ENCODE assay signal across 29 cellular contexts in the genomic region with DNA sequence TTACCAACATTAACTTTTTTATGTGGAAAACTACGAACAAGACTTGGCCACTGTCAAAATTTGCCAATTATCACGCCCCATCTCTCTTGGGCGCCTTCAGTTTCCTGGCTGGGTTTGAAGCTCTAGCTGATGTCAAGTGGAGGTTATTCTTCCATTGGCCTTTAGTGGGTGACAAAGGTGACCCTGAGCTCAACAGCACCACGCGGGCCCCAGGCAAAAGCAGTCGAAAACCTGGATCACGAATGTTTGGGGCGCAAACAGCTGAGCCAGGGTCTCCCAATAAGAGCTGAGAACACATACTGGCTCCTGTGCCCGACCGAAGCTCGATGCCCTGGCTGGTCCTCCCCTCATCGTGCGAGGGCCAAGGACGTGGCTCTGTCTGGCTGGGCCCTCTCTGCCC. TPM values are rescaled to one million over a fixed set of nuclear protein-coding genes. Genes with fewer than 3 reads are reported as not detected.
A peak's percentile ranks its signal among the peaks of the same experiment; 100 is the strongest.
DNase-seq lines count a peak whose midpoint lies in the region; ATAC-seq, FAIRE-seq and TF ChIP-seq lines count a peak whose summit lies in the region.
"Had no signal": no experiment of that assay in that cellular context is flagged by ENCODE, and none has a peak within 500 bp of the region (broad histone marks: within the 10 kb centered on the region; RNA-seq: fewer than 3 reads in every experiment).

No MANE protein-coding gene starts in this region.

- CTCF ChIA-PET in CD4-positive, alpha-beta memory T cell (lab: Charles Lee; ENCODE audit: partially characterized antibody) = interaction anchor here (1.3 to 2.3 kb wide), 2 partner anchors 30 to 78 kb away, joined by 3 to 12 read pairs; no protein-coding TSS in a partner anchor
- CTCF ChIA-PET in K562 (lab: Yijun Ruan, JAX; ENCODE audit: low intra/inter-chr PET ratio) = no interaction called here

- peak overlapping the region in 1 of 2 experiments; percentile 68; a peak in 1 of 4 replicates for H3K9ac ChIP-seq in K562 (ENCODE audit: insufficient read depth in 1 of 2, low read depth in 2 of 2, low read length in 2 of 2)
- H3K9ac ChIP-seq: neural progenitor cell had no signal

- H3K4me3 Mint-ChIP-seq in CD4-positive, alpha-beta memory T cell = peak overlapping the region in 1 of 8 donors; percentile 52
- no peak overlapping the region for H3K4me3 Mint-ChIP-seq in type B pancreatic cell
- H3K4me3 Mint-ChIP-seq: neural progenitor cell; T-helper 1 cell treated with Interleukin-12 subunit alpha and Interleukin-12 subunit beta and Interleukin-4 antibody, amounts not matched to agents 30 μg/mL and 1 μg/mL, for 36 hours had no signal

- H3K4me1 Mint-ChIP-seq in CD4-positive, alpha-beta memory T cell = peaks cover 14 to 68% (median 27%) of the 10 kb centered on the region in 4 donors
- H3K4me1 Mint-ChIP-seq in type B pancreatic cell (ENCODE audit: unreplicated experiment) = peaks cover 3% of the 10 kb centered on the region

- POLR2A ChIA-PET in CD4-positive, alpha-beta memory T cell (lab: Charles Lee; ENCODE audit: partially characterized antibody) = interaction anchor here (1.1 to 1.4 kb wide), 2 partner anchors 60 to 122 kb away, joined by 3 to 5 read pairs; no protein-coding TSS in a partner anchor
- POLR2A ChIA-PET in K562 (lab: Yijun Ruan, JAX) = interaction anchor here (0.6 to 2.0 kb wide), 3 partner anchors 14 to 97 kb away, joined by 3 to 6 read pairs (median 5); no protein-coding TSS in a partner anchor

- in situ Hi-C loops in K562 (cut with MboI) = no loop called here

- H3K27me3 ChIP-seq in CD4-positive, alpha-beta memory T cell (ENCODE audit: insufficient read depth, low read length) = peaks cover 30% of the 10 kb centered on the region
- H3K27me3 ChIP-seq in K562 (ENCODE audit: control insufficient read depth in 2 of 2, insufficient read depth in 2 of 2, low read length in 2 of 2) (peaks cover 53 to 90% of the 10 kb centered on the region in 2 experiments), stomach (peaks cover 14 to 100% (median 78%) of the 10 kb centered on the region in 3 donors), heart left ventricle (peaks cover 24 to 98% (median 56%) of the 10 kb centered on the region in 9 donors)

- no peaks in the 10 kb centered on the region for H3K36me3 ChIP-seq in CD4-positive, alpha-beta memory T cell (ENCODE audit: insufficient read depth, low read length)
- no peaks in the 10 kb centered on the region for H3K36me3 ChIP-seq in KOPT-K1 (ENCODE audit: insufficient read depth, low read length)
- no peaks in the 10 kb centered on the region for H3K36me3 ChIP-seq in K562 (ENCODE audit: control insufficient read depth, insufficient read depth, low read length)
- H3K36me3 ChIP-seq in stomach = no peaks in the 10 kb centered on the region
- no peaks in the 10 kb centered on the region for H3K36me3 ChIP-seq in heart left ventricle
- H3K36me3 ChIP-seq: neural progenitor cell, sigmoid colon had no signal

- TF ChIP-seq POLR2A in K562 (conservative IDR thresholded peaks at IDR 0.05) = no peak
- no peak for TF ChIP-seq POLR2A in stomach (IDR thresholded peaks at IDR 0.05)
- no peak for TF ChIP-seq POLR2A in heart left ventricle (IDR thresholded peaks at IDR 0.05)

- WGBS in K562 (ENCODE audit: insufficient coverage, low coverage, missing lambda C conversion rate) = 11% methylated on average over 14 of the region's 14 CpGs
- 76 to 81% (median 80%) methylated on average over 13 to 14 of the region's 14 CpGs for WGBS in stomach, 5 donors
- WGBS in heart left ventricle, 4 donors = 81 to 84% (median 81%) methylated on average over 10 to 14 of the region's 14 CpGs

- intact Hi-C loops in CD4-positive, alpha-beta memory T cell (cut with micrococcal nuclease) = no loop called here
- intact Hi-C loops in K562 (cut with micrococcal nuclease) = no loop called here
- intact Hi-C loops in stomach (cut with DNase I; ENCODE audit: low total_unique reads) = no loop called here
- intact Hi-C loops in heart left ventricle (cut with DNase I) = no loop called here

- FAIRE-seq in K562 (lab: Jason Lieb, UNC) = peak; percentile 62
- FAIRE-seq: D721Med had no signal

- ATAC-seq in K562 = peak; percentile 58
- no peak for ATAC-seq in heart left ventricle
- ATAC-seq: body of pancreas; mucosa of descending colon; stimulated activated naive CD8-positive, alpha-beta T cell treated with anti-CD3 and anti-CD28 coated beads, Interleukin-15, Interleukin-2, amounts not matched to agents 100 U/mL and 50 U/mL, for 24 hours had no signal

- no TSS peak for BruUV-seq in K562 (replicated peaks; lab: Mats Ljungman, UMichigan)

- peak overlapping the region in 4 of 7 donors; percentile 32 to 73 (median 39) for H3K27ac Mint-ChIP-seq in CD4-positive, alpha-beta memory T cell
- H3K27ac Mint-ChIP-seq in type B pancreatic cell = no peak overlapping the region
- H3K27ac Mint-ChIP-seq: neural progenitor cell; T-helper 1 cell treated with Interleukin-12 subunit alpha and Interleukin-12 subunit beta and Interleukin-4 antibody, amounts not matched to agents 30 μg/mL and 1 μg/mL, for 36 hours had no signal

- H3K4me1 ChIP-seq in CD4-positive, alpha-beta memory T cell (ENCODE audit: insufficient read depth, low read length) = peaks cover 46% of the 10 kb centered on the region
- peaks cover 0 to 35% of the 10 kb centered on the region in 2 experiments; a peak in 2 of 5 replicates for H3K4me1 ChIP-seq in K562 (replicated peaks in 1 of 2; ENCODE audit: control insufficient read depth in 2 of 2, insufficient read depth in 2 of 2, low read length in 2 of 2)
- H3K4me1 ChIP-seq in stomach = peaks cover 0 to 8% (median under 1%) of the 10 kb centered on the region in 4 donors
- no peaks in the 10 kb centered on the region for H3K4me1 ChIP-seq in heart left ventricle
- H3K4me1 ChIP-seq: body of pancreas had no signal

- no peaks in the 10 kb centered on the region for H3K79me2 ChIP-seq in K562 (ENCODE audit: control insufficient read depth, insufficient read depth, low read length)

- H3K4me2 ChIP-seq in K562 (ENCODE audit: insufficient read depth, low read length) = no peak overlapping the region
- H3K4me2 ChIP-seq: neural progenitor cell had no signal

- peaks cover 11% of the 10 kb centered on the region; the same call in 1 of the 2 replicates for H4K20me1 ChIP-seq in K562 (replicated peaks; ENCODE audit: control insufficient read depth, insufficient read depth, low read length)

- no peaks in the 10 kb centered on the region for H3K36me3 Mint-ChIP-seq in CD4-positive, alpha-beta memory T cell
- H3K36me3 Mint-ChIP-seq in type B pancreatic cell = no peaks in the 10 kb centered on the region
- H3K36me3 Mint-ChIP-seq: neural progenitor cell had no signal

- TF ChIP-seq EP300 in K562 (IDR thresholded peaks at IDR 0.05; ENCODE audit: low read length) (no peak), stomach (IDR thresholded peaks at IDR 0.05) (no peak)

- TF ChIP-seq RAD21 in K562 (CRISPR knock-in tag; conservative IDR thresholded peaks at IDR 0.05 in 1 of 2, IDR thresholded peaks at IDR 0.05 in 1 of 2) = no peak

- H3K9me3 ChIP-seq in CD4-positive, alpha-beta memory T cell (ENCODE audit: control insufficient read depth in 1 of 2, low read length in 2 of 2) = no peaks in the 10 kb centered on the region
- H3K9me3 ChIP-seq in KOPT-K1 (ENCODE audit: insufficient read depth, low read length, poor library complexity, severe bottlenecking) (no peaks in the 10 kb centered on the region), K562 (replicated peaks; ENCODE audit: control insufficient read depth, insufficient read depth, low read depth, low read length) (no peaks in the 10 kb centered on the region), stomach (no peaks in the 10 kb centered on the region), heart left ventricle (no peaks in the 10 kb centered on the region)
- H3K9me3 ChIP-seq: body of pancreas, mucosa of descending colon, sigmoid colon had no signal

- H3K27ac ChIP-seq in CD4-positive, alpha-beta memory T cell (ENCODE audit: low read depth, low read length) = no peak overlapping the region
- H3K27ac ChIP-seq in KOPT-K1 (ENCODE audit: low read depth, low read length, poor library complexity, severe bottlenecking) = peak overlapping the region; percentile 71
- H3K27ac ChIP-seq in K562 (ENCODE audit: extremely low read depth, low read depth, low read length) = no peak overlapping the region
- H3K27ac ChIP-seq in stomach = no peak overlapping the region
- no peak overlapping the region for H3K27ac ChIP-seq in heart left ventricle
- H3K27ac ChIP-seq: body of pancreas, neural progenitor cell, sigmoid colon had no signal

- H2AFZ ChIP-seq in K562 (ENCODE audit: low read depth, low read length) = no peak overlapping the region
- H2AFZ ChIP-seq: neural progenitor cell had no signal

- DNase-seq in CD4-positive, alpha-beta memory T cell = no peak
- DNase-seq in K562 (ENCODE audit: extremely low read depth in 1 of 4, low spot score in 3 of 4) (no peak), stomach (no peak), heart left ventricle (no peak), type B pancreatic cell (ENCODE audit: extremely low spot score, unreplicated experiment) (no peak)
- DNase-seq: ACHN; activated CD4-positive, alpha-beta T cell treated with anti-CD3 and anti-CD28 coated beads for 4 hours; activated naive CD4-positive, alpha-beta T cell; activated T-cell treated with anti-CD3 and anti-CD28 coated beads, Interleukin-2, amount 50 U/mL, for 48 hours; body of pancreas; EL; kidney glomerular epithelial cell; mucosa of descending colon; NCI-H187; NCI-H526 treated with DMSO at 0.1 percent for 48 hours; RPMI8226; sigmoid colon; stimulated activated naive CD8-positive, alpha-beta T cell treated with anti-CD3 and anti-CD28 coated beads, Interleukin-15, Interleukin-2, amounts not matched to agents 100 U/mL and 50 U/mL, for 24 hours had no signal

- peaks cover 39 to 40% of the 10 kb centered on the region in 2 donors for H3K27me3 Mint-ChIP-seq in CD4-positive, alpha-beta memory T cell
- peaks cover 81% of the 10 kb centered on the region for H3K27me3 Mint-ChIP-seq in type B pancreatic cell

- H3K9me3 Mint-ChIP-seq in CD4-positive, alpha-beta memory T cell = no peaks in the 10 kb centered on the region
- no peaks in the 10 kb centered on the region for H3K9me3 Mint-ChIP-seq in type B pancreatic cell
- H3K9me3 Mint-ChIP-seq: neural progenitor cell; T-helper 1 cell treated with Interleukin-12 subunit alpha and Interleukin-12 subunit beta and Interleukin-4 antibody, amounts not matched to agents 30 μg/mL and 1 μg/mL, for 36 hours had no signal

- TF ChIP-seq CTCF in K562 (IDR thresholded peaks at IDR 0.05 in 2 of 3, conservative IDR thresholded peaks at IDR 0.05 in 1 of 3; ENCODE audit: insufficient read depth in 2 of 3, low read depth in 1 of 3, low read length in 3 of 3) (peak in 1 of 3 experiments; percentile 38; a peak in 2 of 6 replicates), stomach (IDR thresholded peaks at IDR 0.05) (no peak), heart left ventricle (IDR thresholded peaks at IDR 0.05) (no peak), type B pancreatic cell (conservative IDR thresholded peaks at IDR 0.05) (no peak)

- no peaks in the 10 kb centered on the region for H3K9me1 ChIP-seq in K562 (ENCODE audit: control insufficient read depth, insufficient read depth, low read length)

- no peak overlapping the region for H3K4me3 ChIP-seq in CD4-positive, alpha-beta memory T cell (ENCODE audit: low read length in 2 of 2)
- H3K4me3 ChIP-seq in K562 (no peak overlapping the region), stomach (no peak overlapping the region), heart left ventricle (no peak overlapping the region)
- H3K4me3 ChIP-seq: body of pancreas, lung, mucosa of descending colon, neural progenitor cell, sigmoid colon had no signal

RNA-seq across cellular contexts. Expression of a gene that starts 26.8 kb away (rescaled TPM):
- 1 to 10 TPM; 2.1 to 2.4 TPM for total RNA-seq in CD4-positive, alpha-beta memory T cell
- polyA plus RNA-seq in CD4-positive, alpha-beta memory T cell = under 1 TPM in 1 of 2 donors, not detected in 1; 0.13 TPM
- total RNA-seq in K562 (2011; cell fraction: chromatin; rRNA removed; ENCODE audit: low replicate concordance) = not detected in 2 replicates
- 0.13 TPM in 1 of 2 replicates, not detected in the other for total RNA-seq in K562 (2011; cell fraction: nucleolus; rRNA removed)
- total RNA-seq in K562 (2011; cell fraction: nucleoplasm; rRNA removed) = 0.15 TPM in 1 of 2 replicates, not detected in the other
- total RNA-seq in K562 (2014; rRNA removed) (not detected in 2 replicates), K562 (2014; rRNA removed; fragmentation: Illumina TruSeq; extraction: Trizol) (not detected in 2 replicates), K562 (2015; rRNA removed; fragmentation: Illumina TruSeq; extraction: Trizol) (not detected in 2 replicates), K562 (2021) (0.27 and 0.31 TPM in 2 replicates), stomach (10 to 100 TPM in 4 of 5 donors, 1 to 10 TPM in 1; 9.0 to 76.4 (median 18.7) TPM), heart left ventricle (1 to 10 TPM in 3 of 9 donors, under 1 TPM in 6; 0.16 to 6.6 (median 0.67) TPM), type B pancreatic cell (ENCODE audit: low replicate concordance) (3.9 and 5.6 TPM in 2 replicates)
- polyA plus RNA-seq in K562 (2011; rRNA removed) (not detected in 2 replicates), K562 (2014; fragmentation: Illumina TruSeq; extraction: Trizol) (not detected in 2 replicates), K562 (2014; fragmentation: Nextera tagmentation; extraction: Ambion mirVana) (not detected), K562 (2014; rRNA removed) (0.04 and 0.05 TPM in 2 replicates), stomach (1 to 10 TPM; 1.1 to 10.0 (median 5.8) TPM), heart left ventricle (1 to 10 TPM; 1.7 to 2.6 TPM)
- 0.03 TPM in 1 of 2 replicates, not detected in the other for polyA plus RNA-seq in K562 (2011; cell fraction: cytosol; rRNA removed)
- polyA plus RNA-seq in K562 (2011; cell fraction: nucleus; rRNA removed) = 0.06 and 0.10 TPM in 2 replicates
- 0.03 TPM in 1 of 2 replicates, not detected in the other for polyA plus RNA-seq in K562 (2012)
- polyA minus RNA-seq in K562 (2011; rRNA and poly(A)+ RNA removed) = not detected in 2 replicates
- not detected in 2 replicates for polyA minus RNA-seq in K562 (2011; cell fraction: cytosol; rRNA and poly(A)+ RNA removed)
- not detected in 2 replicates for polyA minus RNA-seq in K562 (2011; cell fraction: nucleus; rRNA and poly(A)+ RNA removed)
- total RNA-seq: SK-MEL-5 had no signal

RNA-seq across cellular contexts. Expression of a gene that starts 27.5 kb away (rescaled TPM):
- total RNA-seq in CD4-positive, alpha-beta memory T cell = not detected
- polyA plus RNA-seq in CD4-positive, alpha-beta memory T cell = not detected
- total RNA-seq in K562 (2011; cell fraction: chromatin; rRNA removed; ENCODE audit: low replicate concordance) = not detected in 2 replicates
- not detected in 2 replicates for total RNA-seq in K562 (2011; cell fraction: nucleolus; rRNA removed)
- total RNA-seq in K562 (2011; cell fraction: nucleoplasm; rRNA removed) = not detected in 2 replicates
- not detected in 2 replicates for total RNA-seq in K562 (2014; rRNA removed)
- not detected in 2 replicates for total RNA-seq in K562 (2014; rRNA removed; fragmentation: Illumina TruSeq; extraction: Trizol)
- total RNA-seq in K562 (2015; rRNA removed; fragmentation: Illumina TruSeq; extraction: Trizol) = not detected in 2 replicates
- not detected in 2 replicates for total RNA-seq in K562 (2021)
- polyA plus RNA-seq in K562 (2011; rRNA removed) = not detected in 2 replicates
- polyA plus RNA-seq in K562 (2011; cell fraction: cytosol; rRNA removed) = not detected in 2 replicates
- polyA plus RNA-seq in K562 (2011; cell fraction: nucleus; rRNA removed) = not detected in 2 replicates
- polyA plus RNA-seq in K562 (2012) = not detected in 2 replicates
- polyA plus RNA-seq in K562 (2014; fragmentation: Illumina TruSeq; extraction: Trizol) = not detected in 2 replicates
- not detected for polyA plus RNA-seq in K562 (2014; fragmentation: Nextera tagmentation; extraction: Ambion mirVana)
- polyA plus RNA-seq in K562 (2014; rRNA removed) = not detected in 2 replicates
- polyA minus RNA-seq in K562 (2011; rRNA and poly(A)+ RNA removed) = not detected in 2 replicates
- polyA minus RNA-seq in K562 (2011; cell fraction: cytosol; rRNA and poly(A)+ RNA removed) = not detected in 2 replicates
- polyA minus RNA-seq in K562 (2011; cell fraction: nucleus; rRNA and poly(A)+ RNA removed) = not detected in 2 replicates
- total RNA-seq in stomach = under 1 TPM in 1 of 5 donors, not detected in 4; 0.55 TPM
- polyA plus RNA-seq in stomach = not detected
- total RNA-seq in heart left ventricle = not detected
- polyA plus RNA-seq in heart left ventricle = not detected
- not detected in 2 replicates for total RNA-seq in type B pancreatic cell (ENCODE audit: low replicate concordance)
- total RNA-seq: activated CD8-positive, alpha-beta memory T cell treated with anti-CD3 and anti-CD28 coated beads for 36 hours; body of pancreas; cerebellum; glomerular endothelial cell; lung; mucosa of descending colon; posterior vena cava; sigmoid colon; SK-MEL-5 had no signal
- polyA plus RNA-seq: adipose tissue, lung, sigmoid colon had no signal

RNA-seq across cellular contexts. Expression of a gene that starts 41.4 kb away (rescaled TPM):
- 10 to 100 TPM; 44.4 to 47.8 TPM for total RNA-seq in CD4-positive, alpha-beta memory T cell
- polyA plus RNA-seq in CD4-positive, alpha-beta memory T cell = 10 to 100 TPM; 11.2 to 19.1 TPM
- total RNA-seq in K562 (2011; cell fraction: chromatin; rRNA removed; ENCODE audit: low replicate concordance) = 26.6 and 28.0 TPM in 2 replicates
- total RNA-seq in K562 (2011; cell fraction: nucleolus; rRNA removed) = 15.2 and 19.5 TPM in 2 replicates
- total RNA-seq in K562 (2011; cell fraction: nucleoplasm; rRNA removed) = 23.8 and 32.1 TPM in 2 replicates
- total RNA-seq in K562 (2014; rRNA removed) (22.2 and 26.0 TPM in 2 replicates), K562 (2014; rRNA removed; fragmentation: Illumina TruSeq; extraction: Trizol) (21.8 and 23.4 TPM in 2 replicates), K562 (2015; rRNA removed; fragmentation: Illumina TruSeq; extraction: Trizol) (22.4 and 23.0 TPM in 2 replicates), K562 (2021) (29.0 and 31.6 TPM in 2 replicates), stomach (10 to 100 TPM; 12.3 to 39.3 (median 19.2) TPM), heart left ventricle (10 to 100 TPM; 14.7 to 22.2 (median 16.3) TPM), type B pancreatic cell (ENCODE audit: low replicate concordance) (55.8 and 68.7 TPM in 2 replicates)
- polyA plus RNA-seq in K562 (2011; rRNA removed) (24.6 and 26.3 TPM in 2 replicates), K562 (2014; fragmentation: Illumina TruSeq; extraction: Trizol) (22.2 TPM in 2 replicates), K562 (2014; fragmentation: Nextera tagmentation; extraction: Ambion mirVana) (10 to 100 TPM in 1 of 2 experiments, 1 to 10 TPM in 1; 7.5 to 12.9 TPM), K562 (2014; rRNA removed) (24.9 and 25.7 TPM in 2 replicates), stomach (10 to 100 TPM; 10.8 to 13.6 (median 12.5) TPM), heart left ventricle (10 to 100 TPM in 1 of 2 donors, 1 to 10 TPM in 1; 6.2 to 15.8 TPM)
- polyA plus RNA-seq in K562 (2011; cell fraction: cytosol; rRNA removed) = 20.8 and 25.4 TPM in 2 replicates
- polyA plus RNA-seq in K562 (2011; cell fraction: nucleus; rRNA removed) = 19.8 and 21.7 TPM in 2 replicates
- 21.3 and 23.2 TPM in 2 replicates for polyA plus RNA-seq in K562 (2012)
- polyA minus RNA-seq in K562 (2011; rRNA and poly(A)+ RNA removed) = 31.4 and 32.6 TPM in 2 replicates
- polyA minus RNA-seq in K562 (2011; cell fraction: cytosol; rRNA and poly(A)+ RNA removed) = 15.6 and 17.0 TPM in 2 replicates
- 6.1 and 10.0 TPM in 2 replicates for polyA minus RNA-seq in K562 (2011; cell fraction: nucleus; rRNA and poly(A)+ RNA removed)

RNA-seq across cellular contexts. Expression of a gene that starts 53.0 kb away (rescaled TPM):
- 100 to 1,000 TPM; 127 to 129 TPM for total RNA-seq in CD4-positive, alpha-beta memory T cell
- 10 to 100 TPM; 24.7 to 39.7 TPM for polyA plus RNA-seq in CD4-positive, alpha-beta memory T cell
- 117 and 149 TPM in 2 replicates for total RNA-seq in K562 (2011; cell fraction: chromatin; rRNA removed; ENCODE audit: low replicate concordance)
- 70.2 and 72.0 TPM in 2 replicates for total RNA-seq in K562 (2011; cell fraction: nucleolus; rRNA removed)
- 82.5 and 92.1 TPM in 2 replicates for total RNA-seq in K562 (2011; cell fraction: nucleoplasm; rRNA removed)
- 31.2 and 36.7 TPM in 2 replicates for total RNA-seq in K562 (2014; rRNA removed)
- total RNA-seq in K562 (2014; rRNA removed; fragmentation: Illumina TruSeq; extraction: Trizol) = 22.2 and 23.4 TPM in 2 replicates
- total RNA-seq in K562 (2015; rRNA removed; fragmentation: Illumina TruSeq; extraction: Trizol) = 26.8 and 27.1 TPM in 2 replicates
- total RNA-seq in K562 (2021) = 38.2 and 43.6 TPM in 2 replicates
- 40.5 and 50.2 TPM in 2 replicates for polyA plus RNA-seq in K562 (2011; rRNA removed)
- 31.2 and 58.5 TPM in 2 replicates for polyA plus RNA-seq in K562 (2011; cell fraction: cytosol; rRNA removed)
- 256 and 286 TPM in 2 replicates for polyA plus RNA-seq in K562 (2011; cell fraction: nucleus; rRNA removed)
- 23.7 and 36.2 TPM in 2 replicates for polyA plus RNA-seq in K562 (2012)
- polyA plus RNA-seq in K562 (2014; fragmentation: Illumina TruSeq; extraction: Trizol) = 37.4 and 37.9 TPM in 2 replicates
- 1 to 10 TPM; 4.4 to 4.8 TPM for polyA plus RNA-seq in K562 (2014; fragmentation: Nextera tagmentation; extraction: Ambion mirVana)
- 44.3 and 46.8 TPM in 2 replicates for polyA plus RNA-seq in K562 (2014; rRNA removed)
- 32.2 and 34.2 TPM in 2 replicates for polyA minus RNA-seq in K562 (2011; rRNA and poly(A)+ RNA removed)
- 13.9 and 15.7 TPM in 2 replicates for polyA minus RNA-seq in K562 (2011; cell fraction: cytosol; rRNA and poly(A)+ RNA removed)
- polyA minus RNA-seq in K562 (2011; cell fraction: nucleus; rRNA and poly(A)+ RNA removed) = 35.7 and 49.3 TPM in 2 replicates
- 100 to 1,000 TPM in 1 of 5 donors, 10 to 100 TPM in 4; 56.0 to 117 (median 74.2) TPM for total RNA-seq in stomach
- 10 to 100 TPM in 2 of 3 donors, 1 to 10 TPM in 1; 8.1 to 14.2 (median 14.1) TPM for polyA plus RNA-seq in stomach
- 10 to 100 TPM; 27.5 to 46.2 (median 38.9) TPM for total RNA-seq in heart left ventricle
- polyA plus RNA-seq in heart left ventricle = 10 to 100 TPM; 16.5 to 20.1 TPM
- total RNA-seq in type B pancreatic cell (ENCODE audit: low replicate concordance) = 49.7 and 58.1 TPM in 2 replicates
